In genomic region chr12:92363295-92364146, GRCh38 we compare ENCODE assay signal across 8 cellular contexts.
A peak's percentile ranks its signal among the peaks of the same experiment; 100 is the strongest.
DNase-seq lines count a peak whose midpoint lies in the region; ATAC-seq and TF ChIP-seq lines count a peak whose summit lies in the region.

No MANE protein-coding gene starts in this region.

- ATAC-seq in GM19025 (IDR thresholded peaks at IDR 0.05; ENCODE audit: low read depth, unreplicated experiment): peak; percentile 50
- peak; percentile 57 for ATAC-seq in HG03139 (IDR thresholded peaks at IDR 0.05; ENCODE audit: unreplicated experiment)
- ATAC-seq in foreskin keratinocyte: no peak

- no peaks in the 10 kb centered on the region for H3K27me3 ChIP-seq in foreskin keratinocyte

- H3K4me1 ChIP-seq in foreskin keratinocyte: no peaks in the 10 kb centered on the region

- peak overlapping the region; percentile 78 for H3K4me3 Mint-ChIP-seq in T-helper 1 cell treated with Interleukin-12 subunit alpha and Interleukin-12 subunit beta and Interleukin-4 antibody, amounts not matched to agents 30 μg/mL and 1 μg/mL, for 36 hours

- H3K27ac ChIP-seq in foreskin keratinocyte: no peak overlapping the region

- TF ChIP-seq CTCF in foreskin keratinocyte (conservative IDR thresholded peaks at IDR 0.05): no peak

- DNase-seq in Ammon's horn (ENCODE audit: low spot score) (peak; percentile 80), midbrain (lab: John Stamatoyannopoulos, UW) (peak; percentile 44), superior temporal gyrus (ENCODE audit: extremely low spot score) (peak; percentile 33), foreskin keratinocyte (no peak)
- peak; percentile 60 for DNase-seq in central memory CD4-positive, alpha-beta T cell

- peaks cover 20% of the 10 kb centered on the region for H3K36me3 Mint-ChIP-seq in T-helper 1 cell treated with Interleukin-12 subunit alpha and Interleukin-12 subunit beta and Interleukin-4 antibody, amounts not matched to agents 30 μg/mL and 1 μg/mL, for 36 hours (ENCODE audit: low read depth)

- H3K27ac Mint-ChIP-seq in T-helper 1 cell treated with Interleukin-12 subunit alpha and Interleukin-12 subunit beta and Interleukin-4 antibody, amounts not matched to agents 30 μg/mL and 1 μg/mL, for 36 hours: peak overlapping the region; percentile 87

- no peaks in the 10 kb centered on the region for H3K27me3 Mint-ChIP-seq in T-helper 1 cell treated with Interleukin-12 subunit alpha and Interleukin-12 subunit beta and Interleukin-4 antibody, amounts not matched to agents 30 μg/mL and 1 μg/mL, for 36 hours (ENCODE audit: low read depth)

- peaks cover 50% of the 10 kb centered on the region for H3K4me1 Mint-ChIP-seq in T-helper 1 cell treated with Interleukin-12 subunit alpha and Interleukin-12 subunit beta and Interleukin-4 antibody, amounts not matched to agents 30 μg/mL and 1 μg/mL, for 36 hours (ENCODE audit: low read depth)

- H3K9me3 Mint-ChIP-seq in T-helper 1 cell treated with Interleukin-12 subunit alpha and Interleukin-12 subunit beta and Interleukin-4 antibody, amounts not matched to agents 30 μg/mL and 1 μg/mL, for 36 hours: peaks cover 52% of the 10 kb centered on the region

Comparison
In these comparisons a context has a peak if more than half of its experiments do, and no peak if none do; other contexts are left out.
1. DNase-seq: peak in Ammon's horn (single experiment), central memory CD4-positive, alpha-beta T cell (single experiment), midbrain (single experiment) and superior temporal gyrus (single experiment); none in foreskin keratinocyte (0 of 2).